8 cellular contexts compared by ENCODE assay signal in the genomic region with DNA sequence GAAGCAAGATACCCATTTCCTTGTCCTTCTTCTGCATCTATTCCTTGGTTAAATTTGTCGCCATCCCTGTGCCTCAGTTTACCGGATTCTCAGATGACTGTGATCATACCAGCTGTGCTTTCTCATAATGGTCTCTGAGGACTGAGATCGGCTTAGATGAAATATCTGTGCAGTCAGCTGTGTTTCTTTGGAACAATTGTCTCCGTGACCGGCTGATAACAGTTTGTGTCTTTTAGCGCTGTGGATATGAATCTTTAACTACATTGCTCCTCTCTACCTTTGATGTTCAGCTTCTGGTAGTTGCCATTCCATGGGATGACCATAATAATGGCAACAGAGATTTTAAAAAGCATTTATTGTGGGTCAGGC. TPM values are rescaled to one million over a fixed set of nuclear protein-coding genes. Genes with fewer than 3 reads are reported as not detected.
DNase-seq lines count a peak whose midpoint lies in the region; ATAC-seq and TF ChIP-seq lines count a peak whose summit lies in the region.

No MANE protein-coding gene starts in this region.

- peaks cover 0 to 3% (median 0%) of the 10 kb centered on the region in 3 donors for H3K27me3 Mint-ChIP-seq in CD14-positive monocyte (ENCODE audit: low read depth in 3 of 3)

- no peaks in the 10 kb centered on the region for H3F3A ChIP-seq in neural cell (ENCODE audit: insufficient read depth, low read length, poor library complexity, severe bottlenecking)

- peak overlapping the region; percentile 83 to 97 (median 93) for H3K27ac Mint-ChIP-seq in CD14-positive monocyte

- peak overlapping the region; percentile 80 for H2AFZ ChIP-seq in neural cell (ENCODE audit: low read depth, low read length)

- H3K9me2 ChIP-seq in neural cell (ENCODE audit: insufficient read depth, low read length), result no peaks in the 10 kb centered on the region

- no peaks in the 10 kb centered on the region for H4K20me1 ChIP-seq in neural cell (ENCODE audit: insufficient read depth)

- H3K9me3 ChIP-seq in ectodermal cell (ENCODE audit: control insufficient read depth, low read length) (peaks cover 2% of the 10 kb centered on the region), neural cell (ENCODE audit: low read length) (no peaks in the 10 kb centered on the region)

- TF ChIP-seq CTCF in CD14-positive monocyte (IDR thresholded peaks at IDR 0.05) (no peak), NB4 (IDR thresholded peaks at IDR 0.05; ENCODE audit: low read depth, low read length) (no peak), neural cell (IDR thresholded peaks at IDR 0.05; ENCODE audit: poor library complexity, severe bottlenecking) (no peak)

- peaks cover 0 to 2% (median 0%) of the 10 kb centered on the region in 7 donors for H3K9me3 Mint-ChIP-seq in CD14-positive monocyte

- peak overlapping the region; percentile 98 to 99 for H3K4me3 Mint-ChIP-seq in CD14-positive monocyte

- ATAC-seq in GM18502 (IDR thresholded peaks at IDR 0.05; ENCODE audit: poor library complexity, unreplicated experiment) (no peak), GM21390 (IDR thresholded peaks at IDR 0.05; ENCODE audit: unreplicated experiment) (no peak)

- no peaks in the 10 kb centered on the region for H3K36me3 ChIP-seq in ectodermal cell (ENCODE audit: control insufficient read depth, insufficient read depth, low read length)
- H3K36me3 ChIP-seq in neural cell (ENCODE audit: insufficient read depth, low read length), result no peaks in the 10 kb centered on the region

- H3K36me3 Mint-ChIP-seq in CD14-positive monocyte, result peaks cover 2 to 3% of the 10 kb centered on the region in 2 donors

- intact Hi-C loops in CD14-positive monocyte (cut with micrococcal nuclease), result loop anchor here in 1 of 2 donors (10.0 kb wide), 1 partner anchor 1230 kb away; the partner anchor contains the start of gene IRX5

- H3K4me2 ChIP-seq in neural cell (ENCODE audit: low read length), result peak overlapping the region; percentile 96

- no peaks in the 10 kb centered on the region for H3K27me3 ChIP-seq in ectodermal cell (ENCODE audit: control insufficient read depth, insufficient read depth, low read length, poor library complexity, severe bottlenecking)
- no peaks in the 10 kb centered on the region for H3K27me3 ChIP-seq in neural cell (ENCODE audit: insufficient read depth, low read depth, low read length)

- no peak for DNase-seq in CD14-positive monocyte (ENCODE audit: low spot score)
- DNase-seq in NB4 (ENCODE audit: low read depth), result no peak
- DNase-seq in glomerular visceral epithelial cell (ENCODE audit: extremely low spot score), result no peak
- DNase-seq in activated CD4-positive, alpha-beta T cell treated with anti-CD3 and anti-CD28 coated beads for 1 hour, result no peak

- peaks cover 44% of the 10 kb centered on the region for H3K79me2 ChIP-seq in neural cell (replicated peaks; ENCODE audit: insufficient read depth, low read length)

- peaks cover 31% of the 10 kb centered on the region for H3K4me1 Mint-ChIP-seq in CD14-positive monocyte

- peak overlapping the region; percentile 78 for H3K9ac ChIP-seq in neural cell (ENCODE audit: low read length)

- H3K4me3 ChIP-seq in NB4 (ENCODE audit: low read depth, low read length) (peak overlapping the region; percentile 93), ectodermal cell (ENCODE audit: insufficient read depth, low read depth, low read length) (peak overlapping the region; percentile 91), neural cell (ENCODE audit: low read length) (peak overlapping the region; percentile 78)

- peaks cover 6% of the 10 kb centered on the region for H3K4me1 ChIP-seq in ectodermal cell (ENCODE audit: control insufficient read depth, insufficient read depth, low read length)

- no peak for TF ChIP-seq RAD21 in neural cell (conservative IDR thresholded peaks at IDR 0.05)

- no peak for TF ChIP-seq EP300 in neural cell (conservative IDR thresholded peaks at IDR 0.05; ENCODE audit: poor library complexity, severe bottlenecking)

- no peak for TF ChIP-seq POLR2A in NB4 (IDR thresholded peaks at IDR 0.05; ENCODE audit: extremely low read depth, insufficient read length)

- WGBS in ectodermal cell, 2 experiments, result 50 to 57% methylated on average over 6 of the region's 6 CpGs

- H3K27ac ChIP-seq in ectodermal cell (ENCODE audit: insufficient read depth, low read depth, low read length, poor library complexity, severe bottlenecking), result no peak overlapping the region
- H3K27ac ChIP-seq in neural cell (ENCODE audit: low read length), result peak overlapping the region; percentile 58

TF ChIP-seq in neural cell, 6 proteins besides CTCF, POLR2A, EP300 and RAD21:
- TF ChIP-seq EZH2 (IDR thresholded peaks at IDR 0.05; ENCODE audit: borderline replicate concordance, insufficient read depth, low read length, poor library complexity, severe bottlenecking) (no peak), REST (IDR thresholded peaks at IDR 0.05; ENCODE audit: borderline replicate concordance) (no peak), TAF1 (IDR thresholded peaks at IDR 0.05; ENCODE audit: low read depth) (no peak)

RNA-seq across cellular contexts. Expression of gene FTO, which starts 0.5 kb away (rescaled TPM):
- polyA plus RNA-seq in CD14-positive monocyte (10 to 100 TPM; 37.7 to 51.0 TPM), neural cell (80.1 and 83.0 TPM in 2 replicates)
- 107 TPM for polyA plus RNA-seq in ectodermal cell (2013, experiment 1 of 4)
- polyA plus RNA-seq in ectodermal cell (2013, experiment 2 of 4), result 107 TPM
- polyA plus RNA-seq in ectodermal cell (2013, experiment 3 of 4), result 69.2 TPM
- polyA plus RNA-seq in ectodermal cell (2013, experiment 4 of 4), result 75.9 TPM
- 166 and 196 TPM in 2 replicates for polyA minus RNA-seq in neural cell

RNA-seq across cellular contexts. Expression of gene RPGRIP1L, which starts 0.8 kb away (rescaled TPM):
- polyA plus RNA-seq in CD14-positive monocyte (under 1 TPM in 1 of 2 donors, not detected in 1; 0.18 TPM), neural cell (21.3 and 24.6 TPM in 2 replicates)
- 23.6 TPM for polyA plus RNA-seq in ectodermal cell (2013, experiment 1 of 4)
- polyA plus RNA-seq in ectodermal cell (2013, experiment 2 of 4), result 23.1 TPM
- 15.6 TPM for polyA plus RNA-seq in ectodermal cell (2013, experiment 3 of 4)
- polyA plus RNA-seq in ectodermal cell (2013, experiment 4 of 4), result 16.7 TPM
- polyA minus RNA-seq in neural cell, result 41.1 and 50.7 TPM in 2 replicates

Comparison
In these comparisons a context has a peak if more than half of its experiments do, and no peak if none do; other contexts are left out.
1. RNA of gene RPGRIP1L, which starts 0.8 kb away (polyA plus RNA-seq): 21.3 to 24.6 TPM in neural cell; 0.18 TPM in CD14-positive monocyte; every median in the first group is over 10 times any median in the second.
2. Peak in every context shown above with its lines, with median percentiles within 50 percentile points of each other: H3K4me3 ChIP-seq.